ENCODE assay signal across 1 cellular context in genomic region chr2:40120957-40121356, GRCh38.
TF ChIP-seq lines count a peak whose summit lies in the region.

No MANE protein-coding gene starts in this region.

TF ChIP-seq in IMR-90, 13 proteins besides CTCF, POLR2A, EP300 and RAD21 (continued from another document):
- no peak for TF ChIP-seq USF2 (IDR thresholded peaks at IDR 0.05; ENCODE audit: low read depth, low read length)
- TF ChIP-seq RFX5 (IDR thresholded peaks at IDR 0.05; ENCODE audit: low read depth, low read length): no peak
- TF ChIP-seq SMC3 (IDR thresholded peaks at IDR 0.05; ENCODE audit: low read depth, low read length): no peak
- TF ChIP-seq MXI1 (IDR thresholded peaks at IDR 0.05; ENCODE audit: borderline replicate concordance, low read depth, low read length): no peak
- TF ChIP-seq, protein P1, sequence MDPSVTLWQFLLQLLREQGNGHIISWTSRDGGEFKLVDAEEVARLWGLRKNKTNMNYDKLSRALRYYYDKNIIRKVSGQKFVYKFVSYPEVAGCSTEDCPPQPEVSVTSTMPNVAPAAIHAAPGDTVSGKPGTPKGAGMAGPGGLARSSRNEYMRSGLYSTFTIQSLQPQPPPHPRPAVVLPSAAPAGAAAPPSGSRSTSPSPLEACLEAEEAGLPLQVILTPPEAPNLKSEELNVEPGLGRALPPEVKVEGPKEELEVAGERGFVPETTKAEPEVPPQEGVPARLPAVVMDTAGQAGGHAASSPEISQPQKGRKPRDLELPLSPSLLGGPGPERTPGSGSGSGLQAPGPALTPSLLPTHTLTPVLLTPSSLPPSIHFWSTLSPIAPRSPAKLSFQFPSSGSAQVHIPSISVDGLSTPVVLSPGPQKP (IDR thresholded peaks at IDR 0.05; ENCODE audit: borderline replicate concordance, low read depth, low read length): no peak
- TF ChIP-seq BHLHE40 (IDR thresholded peaks at IDR 0.05; ENCODE audit: low read depth, low read length): no peak
- TF ChIP-seq MAZ (IDR thresholded peaks at IDR 0.05; ENCODE audit: borderline replicate concordance, low read depth, low read length): no peak
- no peak for TF ChIP-seq NFE2L2 (IDR thresholded peaks at IDR 0.05; ENCODE audit: low read depth, low read length)
- TF ChIP-seq MAFK (IDR thresholded peaks at IDR 0.05; ENCODE audit: low read depth, low read length): no peak
